Comparison of ENCODE assay signal across 2 cellular contexts in the genomic region with DNA sequence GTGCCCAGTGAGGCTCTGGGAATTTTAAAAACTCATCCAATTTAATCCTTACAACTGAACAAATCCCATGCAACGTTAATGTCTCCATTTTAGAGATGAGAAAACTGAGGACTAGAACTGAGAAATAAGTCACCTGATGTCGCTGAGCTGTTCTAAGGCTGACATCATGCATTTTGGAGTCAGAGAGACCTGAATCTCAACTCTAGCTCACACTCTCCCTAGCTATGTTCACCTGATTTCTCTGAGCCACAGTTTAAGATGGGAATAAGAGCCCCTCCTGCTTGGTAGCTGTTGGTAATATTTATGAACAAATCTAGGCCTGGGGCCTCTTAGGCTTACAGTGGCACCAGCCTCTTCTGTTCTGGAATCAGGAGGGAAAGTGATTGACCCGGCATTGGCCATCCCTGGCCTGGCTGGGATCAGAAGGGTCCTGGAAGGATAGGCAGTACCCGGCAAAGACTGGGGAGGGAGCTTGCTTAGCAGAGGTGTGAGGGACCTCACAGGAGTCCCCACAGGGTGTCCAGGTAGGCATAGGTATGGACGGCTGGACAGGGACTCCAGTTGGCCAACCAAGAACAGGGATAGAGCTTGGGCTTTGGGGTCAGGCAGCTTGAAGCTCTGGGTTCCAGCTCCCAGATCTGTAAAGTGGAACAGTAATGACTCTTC.
TF ChIP-seq lines count a peak whose summit lies in the region.

No MANE protein-coding gene starts in this region.

TF ChIP-seq in A549, 52 proteins besides CTCF, POLR2A, EP300 and RAD21 (continued from another document):
- TF ChIP-seq, protein P1, sequence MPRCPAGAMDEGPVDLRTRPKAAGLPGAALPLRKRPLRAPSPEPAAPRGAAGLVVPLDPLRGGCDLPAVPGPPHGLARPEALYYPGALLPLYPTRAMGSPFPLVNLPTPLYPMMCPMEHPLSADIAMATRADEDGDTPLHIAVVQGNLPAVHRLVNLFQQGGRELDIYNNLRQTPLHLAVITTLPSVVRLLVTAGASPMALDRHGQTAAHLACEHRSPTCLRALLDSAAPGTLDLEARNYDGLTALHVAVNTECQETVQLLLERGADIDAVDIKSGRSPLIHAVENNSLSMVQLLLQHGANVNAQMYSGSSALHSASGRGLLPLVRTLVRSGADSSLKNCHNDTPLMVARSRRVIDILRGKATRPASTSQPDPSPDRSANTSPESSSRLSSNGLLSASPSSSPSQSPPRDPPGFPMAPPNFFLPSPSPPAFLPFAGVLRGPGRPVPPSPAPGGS (IDR thresholded peaks at IDR 0.05) = no peak
- TF ChIP-seq CBX2 (IDR thresholded peaks at IDR 0.05; ENCODE audit: borderline replicate concordance, low read depth) (no peak), FOSB (CRISPR knock-in tag; IDR thresholded peaks at IDR 0.05) (no peak), PHF8 (IDR thresholded peaks at IDR 0.05; ENCODE audit: borderline replicate concordance, low read depth) (no peak), MYC (IDR thresholded peaks at IDR 0.05; ENCODE audit: borderline replicate concordance, low read length) (no peak), FOXS1 (CRISPR knock-in tag; IDR thresholded peaks at IDR 0.05) (no peak), CEBPB (IDR thresholded peaks at IDR 0.05) (no peak), MAFK (IDR thresholded peaks at IDR 0.05; ENCODE audit: partially characterized antibody) (no peak), RFX5 (IDR thresholded peaks at IDR 0.05) (no peak), POLR2AphosphoS2 (conservative IDR thresholded peaks at IDR 0.05; ENCODE audit: low read length) (no peak), NR3C1 (IDR thresholded peaks at IDR 0.05) (no peak), MAZ (IDR thresholded peaks at IDR 0.05; ENCODE audit: borderline replicate concordance, low read depth, low read length) (no peak), SREBF2 (IDR thresholded peaks at IDR 0.05) (no peak), ESRRA (IDR thresholded peaks at IDR 0.05; ENCODE audit: borderline replicate concordance, low read length) (no peak), HOXB13 (CRISPR knock-in tag; IDR thresholded peaks at IDR 0.05; ENCODE audit: low read depth) (no peak), RARB (CRISPR knock-in tag; IDR thresholded peaks at IDR 0.05) (no peak)
- TF ChIP-seq, protein P2, sequence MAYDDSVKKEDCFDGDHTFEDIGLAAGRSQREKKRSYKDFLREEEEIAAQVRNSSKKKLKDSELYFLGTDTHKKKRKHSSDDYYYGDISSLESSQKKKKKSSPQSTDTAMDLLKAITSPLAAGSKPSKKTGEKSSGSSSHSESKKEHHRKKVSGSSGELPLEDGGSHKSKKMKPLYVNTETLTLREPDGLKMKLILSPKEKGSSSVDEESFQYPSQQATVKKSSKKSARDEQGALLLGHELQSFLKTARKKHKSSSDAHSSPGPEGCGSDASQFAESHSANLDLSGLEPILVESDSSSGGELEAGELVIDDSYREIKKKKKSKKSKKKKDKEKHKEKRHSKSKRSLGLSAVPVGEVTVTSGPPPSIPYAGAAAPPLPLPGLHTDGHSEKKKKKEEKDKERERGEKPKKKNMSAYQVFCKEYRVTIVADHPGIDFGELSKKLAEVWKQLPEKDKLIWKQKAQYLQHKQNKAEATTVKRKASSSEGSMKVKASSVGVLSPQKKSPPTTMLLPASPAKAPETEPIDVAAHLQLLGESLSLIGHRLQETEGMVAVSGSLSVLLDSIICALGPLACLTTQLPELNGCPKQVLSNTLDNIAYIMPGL (CRISPR knock-in tag; IDR thresholded peaks at IDR 0.05; ENCODE audit: borderline replicate concordance) = no peak
- TF ChIP-seq, protein P3, sequence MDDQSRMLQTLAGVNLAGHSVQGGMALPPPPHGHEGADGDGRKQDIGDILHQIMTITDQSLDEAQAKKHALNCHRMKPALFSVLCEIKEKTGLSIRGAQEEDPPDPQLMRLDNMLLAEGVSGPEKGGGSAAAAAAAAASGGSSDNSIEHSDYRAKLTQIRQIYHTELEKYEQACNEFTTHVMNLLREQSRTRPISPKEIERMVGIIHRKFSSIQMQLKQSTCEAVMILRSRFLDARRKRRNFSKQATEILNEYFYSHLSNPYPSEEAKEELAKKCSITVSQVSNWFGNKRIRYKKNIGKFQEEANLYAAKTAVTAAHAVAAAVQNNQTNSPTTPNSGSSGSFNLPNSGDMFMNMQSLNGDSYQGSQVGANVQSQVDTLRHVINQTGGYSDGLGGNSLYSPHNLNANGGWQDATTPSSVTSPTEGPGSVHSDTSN (IDR thresholded peaks at IDR 0.05) = no peak

TF ChIP-seq in HCT116, 20 proteins besides CTCF, POLR2A, EP300 and RAD21:
- TF ChIP-seq, protein P4, sequence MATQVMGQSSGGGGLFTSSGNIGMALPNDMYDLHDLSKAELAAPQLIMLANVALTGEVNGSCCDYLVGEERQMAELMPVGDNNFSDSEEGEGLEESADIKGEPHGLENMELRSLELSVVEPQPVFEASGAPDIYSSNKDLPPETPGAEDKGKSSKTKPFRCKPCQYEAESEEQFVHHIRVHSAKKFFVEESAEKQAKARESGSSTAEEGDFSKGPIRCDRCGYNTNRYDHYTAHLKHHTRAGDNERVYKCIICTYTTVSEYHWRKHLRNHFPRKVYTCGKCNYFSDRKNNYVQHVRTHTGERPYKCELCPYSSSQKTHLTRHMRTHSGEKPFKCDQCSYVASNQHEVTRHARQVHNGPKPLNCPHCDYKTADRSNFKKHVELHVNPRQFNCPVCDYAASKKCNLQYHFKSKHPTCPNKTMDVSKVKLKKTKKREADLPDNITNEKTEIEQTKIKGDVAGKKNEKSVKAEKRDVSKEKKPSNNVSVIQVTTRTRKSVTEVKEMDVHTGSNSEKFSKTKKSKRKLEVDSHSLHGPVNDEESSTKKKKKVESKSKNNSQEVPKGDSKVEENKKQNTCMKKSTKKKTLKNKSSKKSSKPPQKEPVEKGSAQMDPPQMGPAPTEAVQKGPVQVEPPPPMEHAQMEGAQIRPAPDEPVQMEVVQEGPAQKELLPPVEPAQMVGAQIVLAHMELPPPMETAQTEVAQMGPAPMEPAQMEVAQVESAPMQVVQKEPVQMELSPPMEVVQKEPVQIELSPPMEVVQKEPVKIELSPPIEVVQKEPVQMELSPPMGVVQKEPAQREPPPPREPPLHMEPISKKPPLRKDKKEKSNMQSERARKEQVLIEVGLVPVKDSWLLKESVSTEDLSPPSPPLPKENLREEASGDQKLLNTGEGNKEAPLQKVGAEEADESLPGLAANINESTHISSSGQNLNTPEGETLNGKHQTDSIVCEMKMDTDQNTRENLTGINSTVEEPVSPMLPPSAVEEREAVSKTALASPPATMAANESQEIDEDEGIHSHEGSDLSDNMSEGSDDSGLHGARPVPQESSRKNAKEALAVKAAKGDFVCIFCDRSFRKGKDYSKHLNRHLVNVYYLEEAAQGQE (IDR thresholded peaks at IDR 0.05; ENCODE audit: low read depth) = no peak
- TF ChIP-seq EZH2phosphoT487 (IDR thresholded peaks at IDR 0.05; ENCODE audit: borderline replicate concordance) = no peak
- TF ChIP-seq SIN3A (IDR thresholded peaks at IDR 0.05; ENCODE audit: low read depth) = no peak
- no peak for TF ChIP-seq POLR2AphosphoS5 (IDR thresholded peaks at IDR 0.05; ENCODE audit: low read depth, low read length)
- TF ChIP-seq, protein P5, sequence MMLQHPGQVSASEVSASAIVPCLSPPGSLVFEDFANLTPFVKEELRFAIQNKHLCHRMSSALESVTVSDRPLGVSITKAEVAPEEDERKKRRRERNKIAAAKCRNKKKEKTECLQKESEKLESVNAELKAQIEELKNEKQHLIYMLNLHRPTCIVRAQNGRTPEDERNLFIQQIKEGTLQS (IDR thresholded peaks at IDR 0.05) = no peak
- no peak for TF ChIP-seq JUND (IDR thresholded peaks at IDR 0.05)
- TF ChIP-seq SP1 (IDR thresholded peaks at IDR 0.05; ENCODE audit: low read depth) = no peak
- TF ChIP-seq ZNF274 (IDR thresholded peaks at IDR 0.05; ENCODE audit: low read depth, low read length) = no peak
- no peak for TF ChIP-seq SRF (IDR thresholded peaks at IDR 0.05; ENCODE audit: low read depth)
- TF ChIP-seq ZFX (IDR thresholded peaks at IDR 0.05) = no peak
- no peak for TF ChIP-seq EGR1 (IDR thresholded peaks at IDR 0.05; ENCODE audit: low read depth)
- TF ChIP-seq CBX3 (IDR thresholded peaks at IDR 0.05; ENCODE audit: low read depth) = no peak
- TF ChIP-seq YY1 (IDR thresholded peaks at IDR 0.05; ENCODE audit: extremely low read depth, insufficient replicate concordance, low read depth, low read length) = no peak
- TF ChIP-seq EZH2 (IDR thresholded peaks at IDR 0.05) = no peak
- TF ChIP-seq, protein P6, sequence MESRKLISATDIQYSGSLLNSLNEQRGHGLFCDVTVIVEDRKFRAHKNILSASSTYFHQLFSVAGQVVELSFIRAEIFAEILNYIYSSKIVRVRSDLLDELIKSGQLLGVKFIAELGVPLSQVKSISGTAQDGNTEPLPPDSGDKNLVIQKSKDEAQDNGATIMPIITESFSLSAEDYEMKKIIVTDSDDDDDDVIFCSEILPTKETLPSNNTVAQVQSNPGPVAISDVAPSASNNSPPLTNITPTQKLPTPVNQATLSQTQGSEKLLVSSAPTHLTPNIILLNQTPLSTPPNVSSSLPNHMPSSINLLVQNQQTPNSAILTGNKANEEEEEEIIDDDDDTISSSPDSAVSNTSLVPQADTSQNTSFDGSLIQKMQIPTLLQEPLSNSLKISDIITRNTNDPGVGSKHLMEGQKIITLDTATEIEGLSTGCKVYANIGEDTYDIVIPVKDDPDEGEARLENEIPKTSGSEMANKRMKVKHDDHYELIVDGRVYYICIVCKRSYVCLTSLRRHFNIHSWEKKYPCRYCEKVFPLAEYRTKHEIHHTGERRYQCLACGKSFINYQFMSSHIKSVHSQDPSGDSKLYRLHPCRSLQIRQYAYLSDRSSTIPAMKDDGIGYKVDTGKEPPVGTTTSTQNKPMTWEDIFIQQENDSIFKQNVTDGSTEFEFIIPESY (IDR thresholded peaks at IDR 0.05; ENCODE audit: extremely low read depth, insufficient replicate concordance, low read length) = no peak
TF ChIP-seq in HCT116: peak in this region for 0.
